3 cellular contexts compared by ENCODE assay signal in genomic region chr1:149741914-149742313, GRCh38. TPM values are rescaled to one million over a fixed set of nuclear protein-coding genes. Genes with fewer than 3 reads are reported as not detected.
"Had no signal": no experiment of that assay in that cellular context is flagged by ENCODE, and none has a peak within 500 bp of the region (broad histone marks: within the 10 kb centered on the region; RNA-seq: fewer than 3 reads in every experiment).

No MANE protein-coding gene starts in this region.

RNA-seq across cellular contexts. Expression of gene FCGR1A, which starts 40.6 kb away (rescaled TPM):
- total RNA-seq: HT-29, NCI-H460, SJSA1 had no signal
